Comparison of ENCODE assay signal across 1 cellular context in the genomic region with DNA sequence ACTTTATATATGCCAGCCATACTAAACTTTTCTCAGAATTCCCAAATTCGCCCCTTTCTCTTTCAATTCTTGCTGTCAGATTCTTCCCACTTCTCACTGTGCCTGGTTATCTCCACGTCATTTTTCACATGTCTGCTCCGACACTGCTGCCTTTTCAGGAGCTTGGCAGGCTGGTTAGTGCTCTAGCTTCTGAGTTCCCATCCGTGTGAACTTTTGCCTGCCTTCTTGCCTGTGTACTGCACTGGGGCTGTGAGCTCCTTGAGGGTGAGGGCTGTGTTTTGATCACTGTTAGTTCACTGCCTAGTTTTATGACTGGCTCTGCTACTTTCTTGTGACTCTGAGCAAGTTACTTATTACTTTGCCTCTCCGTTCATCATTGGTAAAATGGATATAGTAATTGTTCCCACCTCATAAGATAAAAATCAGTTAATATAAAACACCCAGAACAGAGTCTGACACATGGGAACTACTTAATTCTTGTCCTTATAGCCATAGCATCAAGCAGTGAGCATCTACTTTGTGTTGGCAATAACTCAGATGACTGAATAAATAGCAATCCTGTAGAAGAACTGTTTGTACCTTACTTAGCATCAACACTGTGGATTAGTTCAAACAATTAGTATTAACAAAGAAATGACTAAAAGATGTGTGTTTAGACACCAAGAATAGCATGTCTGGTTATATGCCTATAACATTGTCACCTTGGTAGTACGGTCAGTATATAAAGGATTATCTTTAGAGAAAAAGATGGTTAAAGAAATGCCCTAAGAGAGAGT.
TF ChIP-seq lines count a peak whose summit lies in the region.

No MANE protein-coding gene starts in this region.

TF ChIP-seq in WTC11, 78 proteins besides CTCF, POLR2A, EP300 and RAD21:
- TF ChIP-seq, protein P1, sequence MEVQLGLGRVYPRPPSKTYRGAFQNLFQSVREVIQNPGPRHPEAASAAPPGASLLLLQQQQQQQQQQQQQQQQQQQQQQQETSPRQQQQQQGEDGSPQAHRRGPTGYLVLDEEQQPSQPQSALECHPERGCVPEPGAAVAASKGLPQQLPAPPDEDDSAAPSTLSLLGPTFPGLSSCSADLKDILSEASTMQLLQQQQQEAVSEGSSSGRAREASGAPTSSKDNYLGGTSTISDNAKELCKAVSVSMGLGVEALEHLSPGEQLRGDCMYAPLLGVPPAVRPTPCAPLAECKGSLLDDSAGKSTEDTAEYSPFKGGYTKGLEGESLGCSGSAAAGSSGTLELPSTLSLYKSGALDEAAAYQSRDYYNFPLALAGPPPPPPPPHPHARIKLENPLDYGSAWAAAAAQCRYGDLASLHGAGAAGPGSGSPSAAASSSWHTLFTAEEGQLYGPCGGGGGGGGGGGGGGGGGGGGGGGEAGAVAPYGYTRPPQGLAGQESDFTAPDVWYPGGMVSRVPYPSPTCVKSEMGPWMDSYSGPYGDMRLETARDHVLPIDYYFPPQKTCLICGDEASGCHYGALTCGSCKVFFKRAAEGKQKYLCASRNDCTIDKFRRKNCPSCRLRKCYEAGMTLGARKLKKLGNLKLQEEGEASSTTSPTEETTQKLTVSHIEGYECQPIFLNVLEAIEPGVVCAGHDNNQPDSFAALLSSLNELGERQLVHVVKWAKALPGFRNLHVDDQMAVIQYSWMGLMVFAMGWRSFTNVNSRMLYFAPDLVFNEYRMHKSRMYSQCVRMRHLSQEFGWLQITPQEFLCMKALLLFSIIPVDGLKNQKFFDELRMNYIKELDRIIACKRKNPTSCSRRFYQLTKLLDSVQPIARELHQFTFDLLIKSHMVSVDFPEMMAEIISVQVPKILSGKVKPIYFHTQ (CRISPR knock-in tag; IDR thresholded peaks at IDR 0.05): no peak
- TF ChIP-seq, protein P2, sequence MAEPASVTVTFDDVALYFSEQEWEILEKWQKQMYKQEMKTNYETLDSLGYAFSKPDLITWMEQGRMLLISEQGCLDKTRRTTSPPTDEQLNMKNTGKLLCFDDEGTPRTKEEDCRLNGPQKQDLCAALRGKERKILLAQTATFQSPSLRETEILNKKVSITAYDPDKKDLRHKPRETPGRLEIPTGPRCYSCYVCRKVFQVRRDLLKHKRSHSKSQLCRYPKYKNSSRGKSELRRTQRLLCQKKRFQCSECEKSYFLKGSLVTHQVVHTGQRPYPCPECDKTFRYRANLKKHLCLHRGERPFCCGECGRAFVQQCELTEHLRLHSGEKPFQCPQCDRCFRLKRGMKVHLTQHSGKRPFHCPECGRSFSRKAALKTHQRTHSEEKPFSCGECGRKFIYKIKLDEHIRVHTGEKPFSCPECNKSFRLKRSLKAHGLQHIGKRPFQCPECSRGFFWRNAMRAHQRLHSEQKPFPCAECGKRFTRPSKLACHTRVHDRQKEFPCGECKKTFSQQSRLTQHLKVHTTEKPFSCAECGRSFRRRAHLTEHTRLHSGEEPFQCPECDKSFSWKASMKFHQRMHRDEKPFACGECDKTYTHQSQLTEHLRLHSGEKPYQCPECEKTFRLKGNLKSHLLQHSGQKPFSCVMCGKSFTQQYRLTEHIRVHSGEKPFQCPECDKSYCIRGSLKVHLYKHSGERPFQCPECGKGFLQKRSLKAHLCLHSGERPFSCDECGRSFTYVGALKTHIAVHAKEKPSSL (CRISPR knock-in tag; conservative IDR thresholded peaks at IDR 0.05): no peak
- TF ChIP-seq, protein P3, sequence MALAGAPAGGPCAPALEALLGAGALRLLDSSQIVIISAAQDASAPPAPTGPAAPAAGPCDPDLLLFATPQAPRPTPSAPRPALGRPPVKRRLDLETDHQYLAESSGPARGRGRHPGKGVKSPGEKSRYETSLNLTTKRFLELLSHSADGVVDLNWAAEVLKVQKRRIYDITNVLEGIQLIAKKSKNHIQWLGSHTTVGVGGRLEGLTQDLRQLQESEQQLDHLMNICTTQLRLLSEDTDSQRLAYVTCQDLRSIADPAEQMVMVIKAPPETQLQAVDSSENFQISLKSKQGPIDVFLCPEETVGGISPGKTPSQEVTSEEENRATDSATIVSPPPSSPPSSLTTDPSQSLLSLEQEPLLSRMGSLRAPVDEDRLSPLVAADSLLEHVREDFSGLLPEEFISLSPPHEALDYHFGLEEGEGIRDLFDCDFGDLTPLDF (CRISPR knock-in tag; IDR thresholded peaks at IDR 0.05): no peak
- TF ChIP-seq, protein P4, sequence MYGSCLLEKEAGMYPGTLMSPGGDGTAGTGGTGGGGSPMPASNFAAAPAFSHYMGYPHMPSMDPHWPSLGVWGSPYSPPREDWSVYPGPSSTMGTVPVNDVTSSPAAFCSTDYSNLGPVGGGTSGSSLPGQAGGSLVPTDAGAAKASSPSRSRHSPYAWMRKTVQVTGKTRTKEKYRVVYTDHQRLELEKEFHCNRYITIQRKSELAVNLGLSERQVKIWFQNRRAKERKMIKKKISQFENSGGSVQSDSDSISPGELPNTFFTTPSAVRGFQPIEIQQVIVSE (CRISPR knock-in tag; IDR thresholded peaks at IDR 0.05; ENCODE audit: borderline replicate concordance): no peak
- TF ChIP-seq, protein P5, sequence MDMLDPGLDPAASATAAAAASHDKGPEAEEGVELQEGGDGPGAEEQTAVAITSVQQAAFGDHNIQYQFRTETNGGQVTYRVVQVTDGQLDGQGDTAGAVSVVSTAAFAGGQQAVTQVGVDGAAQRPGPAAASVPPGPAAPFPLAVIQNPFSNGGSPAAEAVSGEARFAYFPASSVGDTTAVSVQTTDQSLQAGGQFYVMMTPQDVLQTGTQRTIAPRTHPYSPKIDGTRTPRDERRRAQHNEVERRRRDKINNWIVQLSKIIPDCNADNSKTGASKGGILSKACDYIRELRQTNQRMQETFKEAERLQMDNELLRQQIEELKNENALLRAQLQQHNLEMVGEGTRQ (CRISPR knock-in tag; IDR thresholded peaks at IDR 0.05): no peak
- TF ChIP-seq ZNF219 (CRISPR knock-in tag; IDR thresholded peaks at IDR 0.05; ENCODE audit: borderline replicate concordance): no peak
- TF ChIP-seq GABPB1 (CRISPR knock-in tag; IDR thresholded peaks at IDR 0.05): no peak
- no peak for TF ChIP-seq ESRRA (CRISPR knock-in tag; IDR thresholded peaks at IDR 0.05; ENCODE audit: borderline replicate concordance)
- TF ChIP-seq, protein P6, sequence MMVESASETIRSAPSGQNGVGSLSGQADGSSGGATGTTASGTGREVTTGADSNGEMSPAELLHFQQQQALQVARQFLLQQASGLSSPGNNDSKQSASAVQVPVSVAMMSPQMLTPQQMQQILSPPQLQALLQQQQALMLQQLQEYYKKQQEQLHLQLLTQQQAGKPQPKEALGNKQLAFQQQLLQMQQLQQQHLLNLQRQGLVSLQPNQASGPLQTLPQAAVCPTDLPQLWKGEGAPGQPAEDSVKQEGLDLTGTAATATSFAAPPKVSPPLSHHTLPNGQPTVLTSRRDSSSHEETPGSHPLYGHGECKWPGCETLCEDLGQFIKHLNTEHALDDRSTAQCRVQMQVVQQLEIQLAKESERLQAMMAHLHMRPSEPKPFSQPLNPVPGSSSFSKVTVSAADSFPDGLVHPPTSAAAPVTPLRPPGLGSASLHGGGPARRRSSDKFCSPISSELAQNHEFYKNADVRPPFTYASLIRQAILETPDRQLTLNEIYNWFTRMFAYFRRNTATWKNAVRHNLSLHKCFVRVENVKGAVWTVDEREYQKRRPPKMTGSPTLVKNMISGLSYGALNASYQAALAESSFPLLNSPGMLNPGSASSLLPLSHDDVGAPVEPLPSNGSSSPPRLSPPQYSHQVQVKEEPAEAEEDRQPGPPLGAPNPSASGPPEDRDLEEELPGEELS (CRISPR knock-in tag; IDR thresholded peaks at IDR 0.05): no peak
- TF ChIP-seq, protein P7, sequence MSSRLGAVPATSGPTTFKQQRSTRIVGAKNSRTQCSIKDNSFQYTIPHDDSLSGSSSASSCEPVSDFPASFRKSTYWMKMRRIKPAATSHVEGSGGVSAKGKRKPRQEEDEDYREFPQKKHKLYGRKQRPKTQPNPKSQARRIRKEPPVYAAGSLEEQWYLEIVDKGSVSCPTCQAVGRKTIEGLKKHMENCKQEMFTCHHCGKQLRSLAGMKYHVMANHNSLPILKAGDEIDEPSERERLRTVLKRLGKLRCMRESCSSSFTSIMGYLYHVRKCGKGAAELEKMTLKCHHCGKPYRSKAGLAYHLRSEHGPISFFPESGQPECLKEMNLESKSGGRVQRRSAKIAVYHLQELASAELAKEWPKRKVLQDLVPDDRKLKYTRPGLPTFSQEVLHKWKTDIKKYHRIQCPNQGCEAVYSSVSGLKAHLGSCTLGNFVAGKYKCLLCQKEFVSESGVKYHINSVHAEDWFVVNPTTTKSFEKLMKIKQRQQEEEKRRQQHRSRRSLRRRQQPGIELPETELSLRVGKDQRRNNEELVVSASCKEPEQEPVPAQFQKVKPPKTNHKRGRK (CRISPR knock-in tag; IDR thresholded peaks at IDR 0.05; ENCODE audit: borderline replicate concordance): no peak
